ENCODE assay signal across 8 cellular contexts in genomic region chr10:86756511-86757109, GRCh38. TPM values are rescaled to one million over a fixed set of nuclear protein-coding genes. Genes with fewer than 3 reads are reported as not detected.
DNase-seq lines count a peak whose midpoint lies in the region; ATAC-seq and TF ChIP-seq lines count a peak whose summit lies in the region.

BMPR1A (plus strand) TSS chr10:86756619; CDS start chr10:86876019, 119,400 bp downstream.

- H2AFZ ChIP-seq in Karpas-422 (ENCODE audit: low read length) = peak within 1 kb of the TSS; percentile 91; the same call in 1 of the 2 replicates

- H3K36me3 ChIP-seq in Karpas-422 (ENCODE audit: insufficient read depth, low read length) = no peaks in the 10 kb centered on the region
- H3K36me3 ChIP-seq in breast epithelium = no peaks in the 10 kb centered on the region
- H3K36me3 ChIP-seq in subcutaneous abdominal adipose tissue (ENCODE audit: control insufficient read depth in 5 of 5, insufficient read depth in 5 of 5, low read length in 5 of 5) = no peaks in the 10 kb centered on the region

- 0 out of 2 replicates have a peak, but pooled peaks cover 5% of the 10 kb centered on the region for H4K20me1 ChIP-seq in Karpas-422 (ENCODE audit: insufficient read depth, low read depth, low read length)

- peak; percentile 25 for DNase-seq in NCI-H2029 treated with DMSO at 0.1 percent for 48 hours (lab: John Stamatoyannopoulos, UW)
- no peak for DNase-seq in NCI-H2029 (lab: John Stamatoyannopoulos, UW)
- no peak for DNase-seq in Karpas-422
- DNase-seq in breast epithelium (ENCODE audit: low spot score in 2 of 2) = peak; percentile 76 to 83
- peak; percentile 97 for DNase-seq in left kidney (ENCODE audit: low read depth, low spot score)
- DNase-seq in NCI-H1694 treated with DMSO at 0.1 percent for 48 hours (lab: John Stamatoyannopoulos, UW) = no peak

- H3K4me1 ChIP-seq in Karpas-422 (ENCODE audit: low read length) (peaks cover 15% of the 10 kb centered on the region), breast epithelium (no peaks in the 10 kb centered on the region), subcutaneous abdominal adipose tissue (ENCODE audit: control insufficient read depth in 5 of 5, insufficient read depth in 5 of 5, low read length in 5 of 5) (peaks cover 2 to 41% (median 31%) of the 10 kb centered on the region in 5 donors)

- no peak within 1 kb of the TSS for H3K27ac ChIP-seq in Karpas-422 (ENCODE audit: low read length)
- peak within 1 kb of the TSS; percentile 95 to 97 for H3K27ac ChIP-seq in breast epithelium
- H3K27ac ChIP-seq in subcutaneous abdominal adipose tissue (ENCODE audit: low read depth, low read length) = peak within 1 kb of the TSS; percentile 92

- no peaks in the 10 kb centered on the region for H3K9me3 ChIP-seq in Karpas-422 (ENCODE audit: low read length)
- no peaks in the 10 kb centered on the region for H3K9me3 ChIP-seq in breast epithelium
- no peaks in the 10 kb centered on the region for H3K9me3 ChIP-seq in subcutaneous abdominal adipose tissue (ENCODE audit: control insufficient read depth in 5 of 5, low read length in 5 of 5)

- H3K4me2 ChIP-seq in Karpas-422 (ENCODE audit: low read depth, low read length, poor library complexity, severe bottlenecking) = peak within 1 kb of the TSS; percentile 76

- peak within 1 kb of the TSS; percentile 78 for H3K4me3 ChIP-seq in Karpas-422 (ENCODE audit: low read length)
- H3K4me3 ChIP-seq in breast epithelium = peak within 1 kb of the TSS; percentile 63 to 93 (median 81)
- peak within 1 kb of the TSS; percentile 74 to 88 (median 75) for H3K4me3 ChIP-seq in subcutaneous abdominal adipose tissue (ENCODE audit: low read depth in 1 of 5, low read length in 5 of 5)

- no peaks in the 10 kb centered on the region for H3K79me2 ChIP-seq in Karpas-422 (ENCODE audit: low read length)

- ATAC-seq in GM21825 (IDR thresholded peaks at IDR 0.05; ENCODE audit: unreplicated experiment) = peak; percentile 25

- no peak for TF ChIP-seq POLR2A in breast epithelium (IDR thresholded peaks at IDR 0.05)

- no peaks in the 10 kb centered on the region for H3K9me2 ChIP-seq in Karpas-422 (replicated peaks; ENCODE audit: insufficient read depth, low read length)

- H3K9ac ChIP-seq in Karpas-422 (ENCODE audit: low read length) (peak within 1 kb of the TSS; percentile 81), subcutaneous abdominal adipose tissue (ENCODE audit: low read length in 5 of 5) (peak within 1 kb of the TSS; percentile 44 to 94 (median 91))

- intact Hi-C loops in breast epithelium (cut with DNase I; ENCODE audit: low total_unique reads) = no loop called here

- TF ChIP-seq CTCF in breast epithelium (IDR thresholded peaks at IDR 0.05) = no peak

- H3K27me3 ChIP-seq in Karpas-422 (ENCODE audit: low read length) (no peaks in the 10 kb centered on the region), breast epithelium (no peaks in the 10 kb centered on the region), subcutaneous abdominal adipose tissue (ENCODE audit: control insufficient read depth in 5 of 5, insufficient read depth in 4 of 5, low read length in 5 of 5) (peaks cover 0 to 6% (median 0%) of the 10 kb centered on the region in 5 donors)

RNA-seq across cellular contexts. Expression of gene BMPR1A, which starts in this region (rescaled TPM):
- 2.2 and 3.2 TPM in 2 replicates for total RNA-seq in Karpas-422 (2014; rRNA removed; shearing (Covaris generic); ENCODE audit: low replicate concordance)
- total RNA-seq in breast epithelium = 10 to 100 TPM; 49.8 to 87.2 (median 57.4) TPM

Comparison
In these comparisons a context has a peak if more than half of its experiments do, and no peak if none do; other contexts are left out.
1. RNA of gene BMPR1A (total RNA-seq): 49.8 to 87.2 TPM in breast epithelium; 2.2 to 3.2 TPM in Karpas-422; every median in the first group is over 10 times any median in the second.
2. DNase-seq: peak in NCI-H2029 treated with DMSO at 0.1 percent for 48 hours (single experiment), breast epithelium (2 of 2) and left kidney (single experiment); none in NCI-H2029 (single experiment), Karpas-422 (single experiment) and NCI-H1694 treated with DMSO at 0.1 percent for 48 hours (single experiment).
3. Peak in every context shown above with its lines, with median percentiles within 50 percentile points of each other: H3K4me3 ChIP-seq.